Comparison of ENCODE assay signal across 8 cellular contexts in genomic region chr7:21945374-21946227, GRCh38. TPM values are rescaled to one million over a fixed set of nuclear protein-coding genes. Genes with fewer than 3 reads are reported as not detected.
DNase-seq lines count a peak whose midpoint lies in the region; ATAC-seq and TF ChIP-seq lines count a peak whose summit lies in the region.

Gene CDCA7L (minus strand): TSS chr7:21945899. CDS start chr7:21945804, 95 bp downstream.

- CTCF ChIA-PET in mammary epithelial cell (lab: Charles Lee; ENCODE audit: low non-redundant PET): no interaction called here

- peak; percentile 74 to 77 for DNase-seq in NCI-H2081 (lab: John Stamatoyannopoulos, UW)
- DNase-seq in NCI-H2081 treated with DMSO at 0.1 percent for 48 hours (lab: John Stamatoyannopoulos, UW): no peak
- peak; percentile 91 for DNase-seq in NCI-H146 (lab: John Stamatoyannopoulos, UW)
- DNase-seq in UCSD-AML1 (lab: John Stamatoyannopoulos, UW; ENCODE audit: unreplicated experiment): peak; percentile 67
- DNase-seq in mammary epithelial cell: peak; percentile 81
- DNase-seq in inferior parietal cortex (ENCODE audit: extremely low spot score): peak; percentile 51
- peak; percentile 57 to 73 for DNase-seq in stimulated activated CD4-positive, alpha-beta T cell treated with anti-CD3 and anti-CD28 coated beads, Interleukin-12 subunit alpha, Interleukin-12 subunit beta, amount 100 ng/mL, for 24 hours (ENCODE audit: low read depth in 2 of 2)

- H4K20me1 ChIP-seq in mammary epithelial cell (ENCODE audit: insufficient read depth, low read length): no peaks in the 10 kb centered on the region

- peak within 1 kb of the TSS; percentile 78 for H3K9ac ChIP-seq in mammary epithelial cell (ENCODE audit: insufficient read depth, low read length)

- H3K36me3 ChIP-seq in mammary epithelial cell (ENCODE audit: insufficient read depth, low read length): no peaks in the 10 kb centered on the region

- intact Hi-C loops in mammary epithelial cell (cut with micrococcal nuclease): loop anchor here (2.0 to 10.0 kb wide), 3 partner anchors 55 to 518 kb away; partner anchors contain the start of gene SP4

- in situ Hi-C loops in mammary epithelial cell (cut with MboI; ENCODE audit: low sequenced_read_pairs in 2 of 2): no loop called here

- no peak for TF ChIP-seq CTCF in mammary epithelial cell (conservative IDR thresholded peaks at IDR 0.05 in 1 of 2, IDR thresholded peaks at IDR 0.05 in 1 of 2; ENCODE audit: extremely low read depth in 1 of 2, insufficient read depth in 1 of 2, low read depth in 1 of 2, low read length in 2 of 2)

- no peaks in the 10 kb centered on the region for H3K27me3 ChIP-seq in mammary epithelial cell (ENCODE audit: insufficient read depth, low read length)

- peaks cover 39% of the 10 kb centered on the region for H3K79me2 ChIP-seq in mammary epithelial cell (ENCODE audit: insufficient read depth, low read length)

- peak; percentile 83 for ATAC-seq in HG02885 (IDR thresholded peaks at IDR 0.05; ENCODE audit: poor library complexity, unreplicated experiment)

- dilution Hi-C loops in mammary epithelial cell (cut with HindIII; ENCODE audit: low sequenced_read_pairs): no loop called here

- H3K9me3 ChIP-seq in mammary epithelial cell (replicated peaks; ENCODE audit: insufficient read depth, low read length): no peaks in the 10 kb centered on the region

- peak within 1 kb of the TSS; percentile 74 to 96 (median 79) for H3K4me3 ChIP-seq in mammary epithelial cell (replicated peaks in 1 of 3; ENCODE audit: insufficient read depth in 1 of 3, low read depth in 2 of 3, low read length in 3 of 3)

- peaks cover 16% of the 10 kb centered on the region for H3K4me1 ChIP-seq in mammary epithelial cell (ENCODE audit: insufficient read depth, low read length)

- H3K4me2 ChIP-seq in mammary epithelial cell (ENCODE audit: insufficient read depth, low read depth, low read length): peak within 1 kb of the TSS; percentile 97

- WGBS in mammary epithelial cell (ENCODE audit: low coverage, missing lambda C conversion rate): under 1% methylated on average over 23 of the region's 86 CpGs

- no TSS peak for BruUV-seq in mammary epithelial cell (replicated peaks; lab: Mats Ljungman, UMichigan)

- peak within 1 kb of the TSS; percentile 98 for H2AFZ ChIP-seq in mammary epithelial cell (ENCODE audit: low read depth, low read length)

- peak within 1 kb of the TSS; percentile 77 for H3K27ac ChIP-seq in mammary epithelial cell (ENCODE audit: insufficient read depth, low read depth, low read length)

RNA-seq across cellular contexts. Expression of gene CDCA7L, which starts in this region (rescaled TPM):
- 10 to 100 TPM in 1 of 2 donors, 1 to 10 TPM in 1; 8.5 to 29.8 TPM for total RNA-seq in mammary epithelial cell
- 28.7 TPM for polyA plus RNA-seq in mammary epithelial cell
- 38.1 TPM for polyA minus RNA-seq in mammary epithelial cell
